19 cellular contexts compared by ENCODE assay signal in genomic region chr2:238925816-238926215, GRCh38.
"Had no signal": no experiment of that assay in that cellular context is flagged by ENCODE, and none has a peak within 500 bp of the region (broad histone marks: within the 10 kb centered on the region; RNA-seq: fewer than 3 reads in every experiment).

No MANE protein-coding gene starts in this region.

- H3K9me3 ChIP-seq: mucosa of descending colon, pancreas, prostate gland, right lobe of liver, thyroid gland, upper lobe of left lung, vagina had no signal

- DNase-seq: effector CD4-positive, alpha-beta T cell; endodermal cell; erythroblast; foreskin keratinocyte; immature natural killer cell; left colon; mammary epithelial cell; mucosa of descending colon; naive thymus-derived CD8-positive, alpha-beta T cell; pancreas; stimulated activated CD4-positive, alpha-beta T cell treated with anti-CD3 and anti-CD28 coated beads, Interleukin-12 subunit alpha, Interleukin-12 subunit beta, amount 100 ng/mL, for 4 hours; stimulated activated naive CD4-positive, alpha-beta T cell treated with Interleukin-2 at 50 U/mL for 16 hours; thyroid gland had no signal

- ATAC-seq: foreskin keratinocyte; left colon; mucosa of descending colon; naive thymus-derived CD8-positive, alpha-beta T cell; pancreas; right lobe of liver had no signal

- H3K27me3 ChIP-seq: pancreas, right lobe of liver, thyroid gland, upper lobe of left lung, vagina had no signal

- H3K36me3 ChIP-seq: pancreas, prostate gland, right lobe of liver, thyroid gland, upper lobe of left lung, vagina had no signal

- H3K4me1 ChIP-seq: foreskin keratinocyte, pancreas, prostate gland, right lobe of liver, upper lobe of left lung had no signal

- H3K4me3 ChIP-seq: coronary artery, mucosa of descending colon, pancreas, prostate gland, right lobe of liver, skin epidermis, thyroid gland, upper lobe of left lung, vagina had no signal

- H3K27ac ChIP-seq: coronary artery, foreskin keratinocyte, pancreas, prostate gland, right lobe of liver, skin epidermis, thyroid gland, upper lobe of left lung, vagina had no signal
